In the genomic region with DNA sequence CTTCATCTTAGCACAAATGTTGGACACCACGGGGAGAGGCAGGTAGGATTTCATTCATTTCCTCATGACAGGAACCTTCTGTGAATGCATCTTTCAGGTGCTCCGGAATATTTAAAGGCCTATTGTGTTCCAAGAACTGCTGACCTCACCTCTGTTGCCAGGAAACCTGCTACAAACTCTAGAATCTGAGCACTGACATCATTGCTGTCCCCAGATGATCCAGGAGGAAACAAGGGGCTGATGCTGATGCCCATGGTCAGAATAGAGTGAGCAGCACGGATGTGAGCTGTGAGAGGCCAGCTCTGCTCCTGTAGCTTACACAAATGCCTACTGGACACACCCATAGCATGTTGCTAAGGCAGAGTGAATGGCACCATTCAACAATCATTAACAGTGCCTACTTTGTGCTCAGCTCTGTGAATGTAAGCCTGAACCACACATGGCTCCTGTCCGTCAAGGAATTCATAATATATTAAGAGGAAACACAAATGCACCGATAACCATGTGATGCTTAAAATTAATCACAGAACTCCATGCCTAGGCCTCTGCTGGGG, we compare ENCODE assay signal across 21 cellular contexts.
DNase-seq lines count a peak whose midpoint lies in the region; ATAC-seq and TF ChIP-seq lines count a peak whose summit lies in the region.
"Had no signal": no experiment of that assay in that cellular context is flagged by ENCODE, and none has a peak within 500 bp of the region (broad histone marks: within the 10 kb centered on the region; RNA-seq: fewer than 3 reads in every experiment).

No MANE protein-coding gene starts in this region.

- CTCF ChIA-PET in Calu3 (lab: Charles Lee), result interaction anchor here (0.5 to 0.7 kb wide), 2 partner anchors 192 to 565 kb away, joined by 3 read pairs; no protein-coding TSS in a partner anchor

- BruUV-seq in Calu3 (replicated peaks; lab: Mats Ljungman, UMichigan), result no TSS peak

- TF ChIP-seq CTCF in Calu3 (IDR thresholded peaks at IDR 0.05; ENCODE audit: unreplicated experiment), result no peak
- no peak for TF ChIP-seq CTCF in CD14-positive monocyte (IDR thresholded peaks at IDR 0.05)

- H3K4me1 Mint-ChIP-seq in Calu3 (ENCODE audit: low read depth, unreplicated experiment) (no peaks in the 10 kb centered on the region), CD14-positive monocyte (no peaks in the 10 kb centered on the region)
- H3K4me1 Mint-ChIP-seq: CD4-positive, CD25-positive, alpha-beta regulatory T cell had no signal

- in situ Hi-C loops in SK-MEL-5 (cut with HindIII; ENCODE audit: low pct_unique_long_range_greater_than_20kb, low sequenced_read_pairs), result no loop called here

- H3K9me3 Mint-ChIP-seq in Calu3 (ENCODE audit: low read depth, unreplicated experiment), result peaks cover 26% of the 10 kb centered on the region
- H3K9me3 Mint-ChIP-seq in CD14-positive monocyte, result peaks cover 0 to 7% (median 3%) of the 10 kb centered on the region in 7 donors

- no peak overlapping the region for H3K4me3 Mint-ChIP-seq in Calu3 (ENCODE audit: low read depth, unreplicated experiment)
- H3K4me3 Mint-ChIP-seq in CD14-positive monocyte, result no peak overlapping the region
- H3K4me3 Mint-ChIP-seq: CD4-positive, CD25-positive, alpha-beta regulatory T cell had no signal

- no peaks in the 10 kb centered on the region for H3K27me3 Mint-ChIP-seq in Calu3 (ENCODE audit: unreplicated experiment)
- H3K27me3 Mint-ChIP-seq in CD14-positive monocyte (ENCODE audit: low read depth in 3 of 3), result no peaks in the 10 kb centered on the region
- H3K27me3 Mint-ChIP-seq: CD4-positive, CD25-positive, alpha-beta regulatory T cell had no signal

- DNase-seq in Ammon's horn (ENCODE audit: low spot score) (peak; percentile 5), Calu3 (peak; percentile 28), SK-MEL-5 (ENCODE audit: low read depth, low spot score) (peak; percentile 97), medulla oblongata (ENCODE audit: extremely low spot score) (peak; percentile 39), CD14-positive monocyte (ENCODE audit: low spot score) (no peak), SIG-M5 treated with dmso at 0.1 percent for 504 hours (lab: John Stamatoyannopoulos, UW; ENCODE audit: unreplicated experiment) (no peak), ureter (ENCODE audit: low spot score) (no peak)
- DNase-seq: CD4-positive, CD25-positive, alpha-beta regulatory T cell; GDM1; GM23248; HCEC 1CT; NCI-H1105 treated with DMSO at 0.1 percent for 48 hours; NCI-H1694 treated with DMSO at 0.1 percent for 48 hours; NCI-H2171; NCI-H446 treated with DMSO at 0.1 percent for 48 hours; NCI-H82; Peyer's patch; SK-N-SH had no signal

- ATAC-seq in HG03135 (IDR thresholded peaks at IDR 0.05; ENCODE audit: unreplicated experiment), result no peak
- ATAC-seq: GM12878, Right ventricle myocardium inferior had no signal

- H3K36me3 Mint-ChIP-seq in Calu3 (ENCODE audit: insufficient read depth, unreplicated experiment), result no peaks in the 10 kb centered on the region
- H3K36me3 Mint-ChIP-seq in CD14-positive monocyte, result no peaks in the 10 kb centered on the region
- H3K36me3 Mint-ChIP-seq: CD4-positive, CD25-positive, alpha-beta regulatory T cell had no signal

- intact Hi-C loops in Calu3 (cut with micrococcal nuclease; ENCODE audit: unreplicated experiment) (no loop called here), CD14-positive monocyte (cut with micrococcal nuclease) (no loop called here)

- H3K27ac Mint-ChIP-seq in Calu3 (ENCODE audit: unreplicated experiment), result no peak overlapping the region
- H3K27ac Mint-ChIP-seq in CD14-positive monocyte, result no peak overlapping the region
- H3K27ac Mint-ChIP-seq: CD4-positive, CD25-positive, alpha-beta regulatory T cell had no signal

Comparison
In these comparisons a context has a peak if more than half of its experiments do, and no peak if none do; other contexts are left out.
1. DNase-seq: peak in Ammon's horn (single experiment), Calu3 (single experiment), SK-MEL-5 (single experiment) and medulla oblongata (single experiment); none in CD14-positive monocyte (single experiment), SIG-M5 treated with dmso at 0.1 percent for 504 hours (single experiment) and ureter (single experiment).